8 cellular contexts compared by ENCODE assay signal in the genomic region with DNA sequence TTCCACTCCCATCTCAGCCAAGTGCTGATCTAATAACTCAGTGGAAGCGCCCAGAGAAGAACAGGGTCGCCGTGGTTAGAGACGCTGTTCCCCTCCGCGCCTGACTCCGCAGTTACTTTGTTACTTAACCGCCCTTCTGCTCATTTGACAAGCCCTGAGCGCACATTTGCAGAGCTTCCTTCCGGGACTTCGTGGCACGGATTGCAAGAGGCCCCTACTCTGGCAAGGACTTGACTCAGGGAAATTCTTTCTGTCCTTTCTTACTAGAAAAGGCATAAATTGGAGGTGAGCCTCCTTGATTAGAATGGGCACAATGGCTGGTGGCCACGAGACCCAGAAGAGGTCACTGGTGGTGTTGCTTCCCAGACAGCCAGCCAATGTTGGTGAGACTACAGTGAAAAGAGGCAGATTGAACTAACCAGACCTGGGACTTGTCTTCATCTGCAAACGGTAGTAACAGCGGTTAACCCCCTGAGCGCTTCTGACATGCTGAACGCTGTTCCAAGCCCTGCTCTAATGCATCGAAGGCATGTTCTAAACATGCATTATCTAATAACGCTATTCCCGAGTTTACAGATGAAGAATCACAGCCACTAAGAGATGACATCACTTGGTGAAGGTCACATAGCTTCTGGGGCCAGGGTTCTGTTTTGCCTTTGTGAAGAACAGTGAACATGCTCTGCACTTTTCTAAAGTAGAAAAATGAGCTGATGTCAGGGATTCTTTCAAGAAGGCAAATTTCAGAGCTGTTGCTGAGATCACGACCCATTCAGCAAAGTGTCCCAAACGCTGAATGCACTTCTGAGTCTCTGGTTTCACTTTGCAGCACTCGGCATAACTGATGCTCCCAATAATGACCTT. TPM values are rescaled to one million over a fixed set of nuclear protein-coding genes. Genes with fewer than 3 reads are reported as not detected.
DNase-seq lines count a peak whose midpoint lies in the region; ATAC-seq, FAIRE-seq and TF ChIP-seq lines count a peak whose summit lies in the region.

No MANE protein-coding gene starts in this region.

- H3K36me3 Mint-ChIP-seq in activated CD8-positive, alpha-beta T cell treated with anti-CD3 and anti-CD28 coated beads, Interleukin-2, amount 10 ng/mL, durations not matched to agents 7 days and 5 days (ENCODE audit: low read depth): no peaks in the 10 kb centered on the region

- H3K4me3 ChIP-seq in fibroblast of the aortic adventitia (ENCODE audit: low read depth, low read length) (no peak overlapping the region), small intestine (ENCODE audit: low read depth in 1 of 2, low read length in 2 of 2) (no peak overlapping the region), ovary (no peak overlapping the region)

- no peak for FAIRE-seq in small intestine (lab: Jason Lieb, UNC)

- peak overlapping the region; percentile 92 for H3K27ac Mint-ChIP-seq in activated CD8-positive, alpha-beta T cell treated with anti-CD3 and anti-CD28 coated beads, Interleukin-2, amount 10 ng/mL, durations not matched to agents 7 days and 5 days

- peaks cover 7% of the 10 kb centered on the region for H3K27me3 Mint-ChIP-seq in activated CD8-positive, alpha-beta T cell treated with anti-CD3 and anti-CD28 coated beads, Interleukin-2, amount 10 ng/mL, durations not matched to agents 7 days and 5 days (ENCODE audit: low read depth)

- H3K4me1 Mint-ChIP-seq in activated CD8-positive, alpha-beta T cell treated with anti-CD3 and anti-CD28 coated beads, Interleukin-2, amount 10 ng/mL, durations not matched to agents 7 days and 5 days (ENCODE audit: low read depth): peaks cover 28% of the 10 kb centered on the region

- peak; percentile 73 for DNase-seq in activated CD8-positive, alpha-beta T cell treated with anti-CD3 and anti-CD28 coated beads, Interleukin-2, amount 10 ng/mL, durations not matched to agents 7 days and 5 days
- DNase-seq in fibroblast of the aortic adventitia (ENCODE audit: low read depth): peak; percentile 13
- peak; percentile 34 for DNase-seq in small intestine
- DNase-seq in ovary: no peak
- DNase-seq in NCI-H1417 treated with DMSO at 0.1 percent for 48 hours (lab: John Stamatoyannopoulos, UW): no peak
- no peak for DNase-seq in DMS 273 (lab: John Stamatoyannopoulos, UW; ENCODE audit: unreplicated experiment)
- no peak for DNase-seq in NCI-H2171 (lab: John Stamatoyannopoulos, UW)

- H3K36me3 ChIP-seq in small intestine (ENCODE audit: control insufficient read depth in 2 of 2, insufficient read depth in 2 of 2, low read length in 2 of 2): no peaks in the 10 kb centered on the region
- no peaks in the 10 kb centered on the region for H3K36me3 ChIP-seq in ovary

- WGBS in small intestine, 3 donors: 50 to 65% (median 62%) methylated on average over 23 of the region's 23 CpGs
- 55 to 59% (median 58%) methylated on average over 23 of the region's 23 CpGs for WGBS in ovary, 3 donors

- H3K9me3 ChIP-seq in small intestine (ENCODE audit: control insufficient read depth, low read depth): no peaks in the 10 kb centered on the region
- no peaks in the 10 kb centered on the region for H3K9me3 ChIP-seq in ovary

- peak overlapping the region; percentile 63 for H3K4me3 Mint-ChIP-seq in activated CD8-positive, alpha-beta T cell treated with anti-CD3 and anti-CD28 coated beads, Interleukin-2, amount 10 ng/mL, durations not matched to agents 7 days and 5 days

- POLR2A ChIA-PET in activated CD8-positive, alpha-beta T cell treated with anti-CD3 and anti-CD28 coated beads, Interleukin-2, amount 10 ng/mL, durations not matched to agents 7 days and 5 days (lab: Charles Lee): interaction anchor here (0.7 to 1.0 kb wide), 3 partner anchors 8 to 99 kb away, joined by 3 read pairs; no protein-coding TSS in a partner anchor

- ATAC-seq in HG03095 (IDR thresholded peaks at IDR 0.05; ENCODE audit: unreplicated experiment): peak; percentile 51
- peak; percentile 95 for ATAC-seq in activated CD8-positive, alpha-beta T cell treated with anti-CD3 and anti-CD28 coated beads, Interleukin-2, amount 10 ng/mL, durations not matched to agents 7 days and 5 days

- no peak for TF ChIP-seq EP300 in ovary (IDR thresholded peaks at IDR 0.05)

- no peaks in the 10 kb centered on the region for H3K27me3 ChIP-seq in small intestine (ENCODE audit: control insufficient read depth in 2 of 2, insufficient read depth in 2 of 2, low read length in 2 of 2)
- H3K27me3 ChIP-seq in ovary: no peaks in the 10 kb centered on the region

- no peaks in the 10 kb centered on the region for H3K9me3 Mint-ChIP-seq in activated CD8-positive, alpha-beta T cell treated with anti-CD3 and anti-CD28 coated beads, Interleukin-2, amount 10 ng/mL, durations not matched to agents 7 days and 5 days (ENCODE audit: insufficient read depth)

- intact Hi-C loops in ovary (cut with DNase I): no loop called here

- no peaks in the 10 kb centered on the region for H3K4me1 ChIP-seq in small intestine (ENCODE audit: control insufficient read depth in 2 of 2, insufficient read depth in 1 of 2, low read depth in 1 of 2, low read length in 1 of 2)
- H3K4me1 ChIP-seq in ovary (ENCODE audit: insufficient read depth): peaks cover 3% of the 10 kb centered on the region

- CTCF ChIA-PET in activated CD8-positive, alpha-beta T cell treated with anti-CD3 and anti-CD28 coated beads, Interleukin-2, amount 10 ng/mL, durations not matched to agents 7 days and 5 days (lab: Charles Lee): interaction anchor here (0.6 to 2.1 kb wide), 9 partner anchors 9 to 320 kb away, joined by 3 to 14 read pairs (median 3); no protein-coding TSS in a partner anchor

- no peak for TF ChIP-seq POLR2A in ovary (IDR thresholded peaks at IDR 0.05)

- TF ChIP-seq CTCF in fibroblast of the aortic adventitia (IDR thresholded peaks at IDR 0.05; ENCODE audit: insufficient read depth, low read length) (no peak), ovary (IDR thresholded peaks at IDR 0.05) (no peak)

- H3K27ac ChIP-seq in small intestine (ENCODE audit: low read depth in 1 of 2, low read length in 1 of 2) (peak overlapping the region; percentile 54 to 59), ovary (no peak overlapping the region)

RNA-seq across cellular contexts. Expression of gene FOS, which starts 55.8 kb away (rescaled TPM):
- 100 to 1,000 TPM; 201 to 219 TPM for total RNA-seq in activated CD8-positive, alpha-beta T cell treated with anti-CD3 and anti-CD28 coated beads, Interleukin-2, amount 10 ng/mL, durations not matched to agents 7 days and 5 days
- total RNA-seq in fibroblast of the aortic adventitia (ENCODE audit: low replicate concordance) (1.4 and 26.2 TPM in 2 replicates), ovary (1,000 to 10,000 TPM in 2 of 7 donors, 100 to 1,000 TPM in 5; 115 to 2,019 (median 178) TPM)
- polyA plus RNA-seq in small intestine (100 to 1,000 TPM in 2 of 3 donors, 10 to 100 TPM in 1; 71.6 to 344 (median 136) TPM), ovary (100 to 1,000 TPM; 129 to 499 TPM)

Comparison
In these comparisons a context has a peak if more than half of its experiments do, and no peak if none do; other contexts are left out.
1. DNase-seq: peak in activated CD8-positive, alpha-beta T cell treated with anti-CD3 and anti-CD28 coated beads, Interleukin-2, amount 10 ng/mL, durations not matched to agents 7 days and 5 days (single experiment), fibroblast of the aortic adventitia (single experiment) and small intestine (single experiment); none in ovary (0 of 5), NCI-H1417 treated with DMSO at 0.1 percent for 48 hours (single experiment), DMS 273 (single experiment) and NCI-H2171 (single experiment).
2. H3K27ac ChIP-seq: peak in small intestine (2 of 2); none in ovary (0 of 2).